ENCODE assay signal across 2 cellular contexts in the genomic region with DNA sequence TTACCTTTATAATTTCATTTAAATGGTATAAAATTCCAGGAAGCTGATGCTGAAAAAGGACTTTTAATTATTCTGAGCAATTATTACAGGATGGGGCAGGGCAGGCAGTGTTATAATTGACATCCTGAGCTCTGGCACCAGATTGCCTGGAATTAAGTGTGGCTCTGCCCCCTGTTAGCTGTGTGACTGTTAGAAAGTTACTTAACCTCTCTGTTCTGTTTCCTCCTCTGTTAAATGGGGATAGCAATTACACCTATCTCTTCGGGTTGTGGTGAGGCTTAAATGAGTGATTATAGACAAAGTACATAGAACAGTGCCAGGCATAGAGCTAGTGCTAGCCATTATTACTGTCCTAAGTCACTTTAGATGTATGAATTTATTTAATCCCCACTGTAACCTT.
A peak's percentile ranks its signal among the peaks of the same experiment; 100 is the strongest.
TF ChIP-seq lines count a peak whose summit lies in the region.

No MANE protein-coding gene starts in this region.

TF ChIP-seq in K562, 482 proteins besides CTCF, POLR2A, EP300 and RAD21:
- TF ChIP-seq, protein P1, sequence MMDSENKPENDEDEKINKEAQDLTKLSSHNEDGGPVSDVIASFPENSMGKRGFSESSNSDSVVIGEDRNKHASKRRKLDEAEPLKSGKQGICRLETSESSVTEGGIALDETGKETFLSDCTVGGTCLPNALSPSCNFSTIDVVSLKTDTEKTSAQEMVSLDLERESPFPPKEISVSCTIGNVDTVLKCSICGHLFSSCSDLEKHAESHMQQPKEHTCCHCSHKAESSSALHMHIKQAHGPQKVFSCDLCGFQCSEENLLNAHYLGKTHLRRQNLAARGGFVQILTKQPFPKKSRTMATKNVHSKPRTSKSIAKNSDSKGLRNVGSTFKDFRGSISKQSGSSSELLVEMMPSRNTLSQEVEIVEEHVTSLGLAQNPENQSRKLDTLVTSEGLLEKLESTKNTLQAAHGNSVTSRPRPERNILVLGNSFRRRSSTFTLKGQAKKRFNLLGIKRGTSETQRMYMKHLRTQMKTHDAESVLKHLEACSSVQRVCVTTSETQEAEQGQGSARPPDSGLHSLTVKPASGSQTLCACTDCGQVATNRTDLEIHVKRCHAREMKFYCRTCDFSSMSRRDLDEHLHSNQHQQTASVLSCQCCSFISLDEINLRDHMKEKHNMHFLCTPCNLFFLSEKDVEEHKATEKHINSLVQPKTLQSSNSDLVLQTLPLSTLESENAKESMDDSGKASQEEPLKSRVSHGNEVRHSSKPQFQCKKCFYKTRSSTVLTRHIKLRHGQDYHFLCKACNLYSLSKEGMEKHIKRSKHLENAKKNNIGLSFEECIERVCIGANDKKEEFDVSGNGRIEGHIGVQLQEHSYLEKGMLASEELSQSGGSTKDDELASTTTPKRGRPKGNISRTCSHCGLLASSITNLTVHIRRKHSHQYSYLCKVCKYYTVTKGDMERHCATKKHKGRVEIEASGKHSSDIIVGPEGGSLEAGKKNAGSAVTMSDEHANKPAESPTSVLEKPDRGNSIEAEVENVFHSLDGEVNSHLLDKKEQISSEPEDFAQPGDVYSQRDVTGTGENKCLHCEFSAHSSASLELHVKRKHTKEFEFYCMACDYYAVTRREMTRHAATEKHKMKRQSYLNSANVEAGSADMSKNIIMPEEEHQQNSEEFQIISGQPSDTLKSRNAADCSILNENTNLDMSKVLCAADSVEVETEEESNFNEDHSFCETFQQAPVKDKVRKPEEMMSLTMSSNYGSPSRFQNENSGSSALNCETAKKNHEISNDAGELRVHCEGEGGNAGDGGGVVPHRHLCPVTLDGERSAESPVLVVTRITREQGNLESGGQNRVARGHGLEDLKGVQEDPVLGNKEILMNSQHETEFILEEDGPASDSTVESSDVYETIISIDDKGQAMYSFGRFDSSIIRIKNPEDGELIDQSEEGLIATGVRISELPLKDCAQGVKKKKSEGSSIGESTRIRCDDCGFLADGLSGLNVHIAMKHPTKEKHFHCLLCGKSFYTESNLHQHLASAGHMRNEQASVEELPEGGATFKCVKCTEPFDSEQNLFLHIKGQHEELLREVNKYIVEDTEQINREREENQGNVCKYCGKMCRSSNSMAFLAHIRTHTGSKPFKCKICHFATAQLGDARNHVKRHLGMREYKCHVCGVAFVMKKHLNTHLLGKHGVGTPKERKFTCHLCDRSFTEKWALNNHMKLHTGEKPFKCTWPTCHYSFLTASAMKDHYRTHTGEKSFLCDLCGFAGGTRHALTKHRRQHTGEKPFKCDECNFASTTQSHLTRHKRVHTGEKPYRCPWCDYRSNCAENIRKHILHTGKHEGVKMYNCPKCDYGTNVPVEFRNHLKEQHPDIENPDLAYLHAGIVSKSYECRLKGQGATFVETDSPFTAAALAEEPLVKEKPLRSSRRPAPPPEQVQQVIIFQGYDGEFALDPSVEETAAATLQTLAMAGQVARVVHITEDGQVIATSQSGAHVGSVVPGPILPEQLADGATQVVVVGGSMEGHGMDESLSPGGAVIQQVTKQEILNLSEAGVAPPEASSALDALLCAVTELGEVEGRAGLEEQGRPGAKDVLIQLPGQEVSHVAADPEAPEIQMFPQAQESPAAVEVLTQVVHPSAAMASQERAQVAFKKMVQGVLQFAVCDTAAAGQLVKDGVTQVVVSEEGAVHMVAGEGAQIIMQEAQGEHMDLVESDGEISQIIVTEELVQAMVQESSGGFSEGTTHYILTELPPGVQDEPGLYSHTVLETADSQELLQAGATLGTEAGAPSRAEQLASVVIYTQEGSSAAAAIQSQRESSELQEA (IDR thresholded peaks at IDR 0.05; ENCODE audit: low read depth): no peak
- no peak for TF ChIP-seq KLF10 (CRISPR knock-in tag; IDR thresholded peaks at IDR 0.05)
- peak; percentile 90 for TF ChIP-seq RBM25 (IDR thresholded peaks at IDR 0.05; ENCODE audit: low read depth, low read length, severe bottlenecking)
- TF ChIP-seq, protein P2, sequence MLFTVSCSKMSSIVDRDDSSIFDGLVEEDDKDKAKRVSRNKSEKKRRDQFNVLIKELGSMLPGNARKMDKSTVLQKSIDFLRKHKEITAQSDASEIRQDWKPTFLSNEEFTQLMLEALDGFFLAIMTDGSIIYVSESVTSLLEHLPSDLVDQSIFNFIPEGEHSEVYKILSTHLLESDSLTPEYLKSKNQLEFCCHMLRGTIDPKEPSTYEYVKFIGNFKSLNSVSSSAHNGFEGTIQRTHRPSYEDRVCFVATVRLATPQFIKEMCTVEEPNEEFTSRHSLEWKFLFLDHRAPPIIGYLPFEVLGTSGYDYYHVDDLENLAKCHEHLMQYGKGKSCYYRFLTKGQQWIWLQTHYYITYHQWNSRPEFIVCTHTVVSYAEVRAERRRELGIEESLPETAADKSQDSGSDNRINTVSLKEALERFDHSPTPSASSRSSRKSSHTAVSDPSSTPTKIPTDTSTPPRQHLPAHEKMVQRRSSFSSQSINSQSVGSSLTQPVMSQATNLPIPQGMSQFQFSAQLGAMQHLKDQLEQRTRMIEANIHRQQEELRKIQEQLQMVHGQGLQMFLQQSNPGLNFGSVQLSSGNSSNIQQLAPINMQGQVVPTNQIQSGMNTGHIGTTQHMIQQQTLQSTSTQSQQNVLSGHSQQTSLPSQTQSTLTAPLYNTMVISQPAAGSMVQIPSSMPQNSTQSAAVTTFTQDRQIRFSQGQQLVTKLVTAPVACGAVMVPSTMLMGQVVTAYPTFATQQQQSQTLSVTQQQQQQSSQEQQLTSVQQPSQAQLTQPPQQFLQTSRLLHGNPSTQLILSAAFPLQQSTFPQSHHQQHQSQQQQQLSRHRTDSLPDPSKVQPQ (CRISPR knock-in tag; IDR thresholded peaks at IDR 0.05; ENCODE audit: borderline replicate concordance): no peak
- no peak for TF ChIP-seq SREBF1 (IDR thresholded peaks at IDR 0.05; ENCODE audit: borderline replicate concordance, low read depth, low read length)
- TF ChIP-seq PML (IDR thresholded peaks at IDR 0.05; ENCODE audit: low read length): no peak

TF ChIP-seq in H1, 55 proteins besides CTCF, POLR2A, EP300 and RAD21 (continued from another document):
- TF ChIP-seq, protein P3, sequence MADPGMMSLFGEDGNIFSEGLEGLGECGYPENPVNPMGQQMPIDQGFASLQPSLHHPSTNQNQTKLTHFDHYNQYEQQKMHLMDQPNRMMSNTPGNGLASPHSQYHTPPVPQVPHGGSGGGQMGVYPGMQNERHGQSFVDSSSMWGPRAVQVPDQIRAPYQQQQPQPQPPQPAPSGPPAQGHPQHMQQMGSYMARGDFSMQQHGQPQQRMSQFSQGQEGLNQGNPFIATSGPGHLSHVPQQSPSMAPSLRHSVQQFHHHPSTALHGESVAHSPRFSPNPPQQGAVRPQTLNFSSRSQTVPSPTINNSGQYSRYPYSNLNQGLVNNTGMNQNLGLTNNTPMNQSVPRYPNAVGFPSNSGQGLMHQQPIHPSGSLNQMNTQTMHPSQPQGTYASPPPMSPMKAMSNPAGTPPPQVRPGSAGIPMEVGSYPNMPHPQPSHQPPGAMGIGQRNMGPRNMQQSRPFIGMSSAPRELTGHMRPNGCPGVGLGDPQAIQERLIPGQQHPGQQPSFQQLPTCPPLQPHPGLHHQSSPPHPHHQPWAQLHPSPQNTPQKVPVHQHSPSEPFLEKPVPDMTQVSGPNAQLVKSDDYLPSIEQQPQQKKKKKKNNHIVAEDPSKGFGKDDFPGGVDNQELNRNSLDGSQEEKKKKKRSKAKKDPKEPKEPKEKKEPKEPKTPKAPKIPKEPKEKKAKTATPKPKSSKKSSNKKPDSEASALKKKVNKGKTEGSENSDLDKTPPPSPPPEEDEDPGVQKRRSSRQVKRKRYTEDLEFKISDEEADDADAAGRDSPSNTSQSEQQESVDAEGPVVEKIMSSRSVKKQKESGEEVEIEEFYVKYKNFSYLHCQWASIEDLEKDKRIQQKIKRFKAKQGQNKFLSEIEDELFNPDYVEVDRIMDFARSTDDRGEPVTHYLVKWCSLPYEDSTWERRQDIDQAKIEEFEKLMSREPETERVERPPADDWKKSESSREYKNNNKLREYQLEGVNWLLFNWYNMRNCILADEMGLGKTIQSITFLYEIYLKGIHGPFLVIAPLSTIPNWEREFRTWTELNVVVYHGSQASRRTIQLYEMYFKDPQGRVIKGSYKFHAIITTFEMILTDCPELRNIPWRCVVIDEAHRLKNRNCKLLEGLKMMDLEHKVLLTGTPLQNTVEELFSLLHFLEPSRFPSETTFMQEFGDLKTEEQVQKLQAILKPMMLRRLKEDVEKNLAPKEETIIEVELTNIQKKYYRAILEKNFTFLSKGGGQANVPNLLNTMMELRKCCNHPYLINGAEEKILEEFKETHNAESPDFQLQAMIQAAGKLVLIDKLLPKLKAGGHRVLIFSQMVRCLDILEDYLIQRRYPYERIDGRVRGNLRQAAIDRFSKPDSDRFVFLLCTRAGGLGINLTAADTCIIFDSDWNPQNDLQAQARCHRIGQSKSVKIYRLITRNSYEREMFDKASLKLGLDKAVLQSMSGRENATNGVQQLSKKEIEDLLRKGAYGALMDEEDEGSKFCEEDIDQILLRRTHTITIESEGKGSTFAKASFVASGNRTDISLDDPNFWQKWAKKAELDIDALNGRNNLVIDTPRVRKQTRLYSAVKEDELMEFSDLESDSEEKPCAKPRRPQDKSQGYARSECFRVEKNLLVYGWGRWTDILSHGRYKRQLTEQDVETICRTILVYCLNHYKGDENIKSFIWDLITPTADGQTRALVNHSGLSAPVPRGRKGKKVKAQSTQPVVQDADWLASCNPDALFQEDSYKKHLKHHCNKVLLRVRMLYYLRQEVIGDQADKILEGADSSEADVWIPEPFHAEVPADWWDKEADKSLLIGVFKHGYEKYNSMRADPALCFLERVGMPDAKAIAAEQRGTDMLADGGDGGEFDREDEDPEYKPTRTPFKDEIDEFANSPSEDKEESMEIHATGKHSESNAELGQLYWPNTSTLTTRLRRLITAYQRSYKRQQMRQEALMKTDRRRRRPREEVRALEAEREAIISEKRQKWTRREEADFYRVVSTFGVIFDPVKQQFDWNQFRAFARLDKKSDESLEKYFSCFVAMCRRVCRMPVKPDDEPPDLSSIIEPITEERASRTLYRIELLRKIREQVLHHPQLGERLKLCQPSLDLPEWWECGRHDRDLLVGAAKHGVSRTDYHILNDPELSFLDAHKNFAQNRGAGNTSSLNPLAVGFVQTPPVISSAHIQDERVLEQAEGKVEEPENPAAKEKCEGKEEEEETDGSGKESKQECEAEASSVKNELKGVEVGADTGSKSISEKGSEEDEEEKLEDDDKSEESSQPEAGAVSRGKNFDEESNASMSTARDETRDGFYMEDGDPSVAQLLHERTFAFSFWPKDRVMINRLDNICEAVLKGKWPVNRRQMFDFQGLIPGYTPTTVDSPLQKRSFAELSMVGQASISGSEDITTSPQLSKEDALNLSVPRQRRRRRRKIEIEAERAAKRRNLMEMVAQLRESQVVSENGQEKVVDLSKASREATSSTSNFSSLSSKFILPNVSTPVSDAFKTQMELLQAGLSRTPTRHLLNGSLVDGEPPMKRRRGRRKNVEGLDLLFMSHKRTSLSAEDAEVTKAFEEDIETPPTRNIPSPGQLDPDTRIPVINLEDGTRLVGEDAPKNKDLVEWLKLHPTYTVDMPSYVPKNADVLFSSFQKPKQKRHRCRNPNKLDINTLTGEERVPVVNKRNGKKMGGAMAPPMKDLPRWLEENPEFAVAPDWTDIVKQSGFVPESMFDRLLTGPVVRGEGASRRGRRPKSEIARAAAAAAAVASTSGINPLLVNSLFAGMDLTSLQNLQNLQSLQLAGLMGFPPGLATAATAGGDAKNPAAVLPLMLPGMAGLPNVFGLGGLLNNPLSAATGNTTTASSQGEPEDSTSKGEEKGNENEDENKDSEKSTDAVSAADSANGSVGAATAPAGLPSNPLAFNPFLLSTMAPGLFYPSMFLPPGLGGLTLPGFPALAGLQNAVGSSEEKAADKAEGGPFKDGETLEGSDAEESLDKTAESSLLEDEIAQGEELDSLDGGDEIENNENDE (IDR thresholded peaks at IDR 0.05; ENCODE audit: insufficient replicate concordance, low read length): no peak
- TF ChIP-seq BCL11A (IDR thresholded peaks at IDR 0.05; ENCODE audit: low read depth in 2 of 2, low read length in 2 of 2): no peak
- TF ChIP-seq TBP (IDR thresholded peaks at IDR 0.05; ENCODE audit: low read depth, low read length): no peak
- no peak for TF ChIP-seq GABPA (IDR thresholded peaks at IDR 0.05; ENCODE audit: borderline replicate concordance, insufficient read depth, low read length)
- TF ChIP-seq SP2 (IDR thresholded peaks at IDR 0.05; ENCODE audit: low read length): no peak
